10 cellular contexts compared by ENCODE assay signal in genomic region chr2:222993920-222994650, GRCh38. TPM values are rescaled to one million over a fixed set of nuclear protein-coding genes. Genes with fewer than 3 reads are reported as not detected.
DNase-seq lines count a peak whose midpoint lies in the region; ATAC-seq, FAIRE-seq and TF ChIP-seq lines count a peak whose summit lies in the region.
"Had no signal": no experiment of that assay in that cellular context is flagged by ENCODE, and none has a peak within 500 bp of the region (broad histone marks: within the 10 kb centered on the region; RNA-seq: fewer than 3 reads in every experiment).

No MANE protein-coding gene starts in this region.

- CTCF ChIA-PET in HepG2 (lab: Yijun Ruan, JAX; ENCODE audit: low intra/inter-chr PET ratio, low total read pairs) (no interaction called here), HEK293T (lab: Yijun Ruan, JAX) (no interaction called here)

- in situ Hi-C loops in HepG2 (cut with HindIII; ENCODE audit: extremely low pct_ligation_motif_present, low pct_unique_long_range_greater_than_20kb), result no loop called here
- in situ Hi-C loops in GM13977 (cut with MboI; ENCODE audit: low pct_unique_long_range_greater_than_20kb, low sequenced_read_pairs, unreplicated experiment), result no loop called here

- TF ChIP-seq EP300 in HepG2 (IDR thresholded peaks at IDR 0.05; ENCODE audit: low read depth in 2 of 2, low read length in 2 of 2) (no peak), HepG2 (CRISPR knock-in tag; IDR thresholded peaks at IDR 0.05; ENCODE audit: borderline replicate concordance) (no peak)

- H3K9me3 ChIP-seq in liver (ENCODE audit: control insufficient read depth in 4 of 4, low read length in 3 of 4), result peaks cover 0 to 1% (median 0%) of the 10 kb centered on the region in 4 donors
- H3K9me3 ChIP-seq in HepG2 (ENCODE audit: low read length), result no peaks in the 10 kb centered on the region
- no peaks in the 10 kb centered on the region for H3K9me3 ChIP-seq in esophagus squamous epithelium
- no peaks in the 10 kb centered on the region for H3K9me3 ChIP-seq in muscle layer of duodenum (ENCODE audit: control insufficient read depth in 1 of 2, low read length in 2 of 2)

- H3K27ac ChIP-seq in liver (ENCODE audit: low read depth in 1 of 2, low read length in 2 of 2) (peak overlapping the region; percentile 23 to 56), HepG2 (ENCODE audit: extremely low read length, insufficient read depth, low read length) (no peak overlapping the region), esophagus squamous epithelium (peak overlapping the region; percentile 37 to 86 (median 82)), muscle layer of duodenum (ENCODE audit: low read length) (peak overlapping the region; percentile 34)

- no peak for TF ChIP-seq CTCF in liver (IDR thresholded peaks at IDR 0.05; ENCODE audit: low read depth, low read length, missing input control)
- no peak for TF ChIP-seq CTCF in HepG2 (CRISPR knock-in tag; IDR thresholded peaks at IDR 0.05)
- no peak for TF ChIP-seq CTCF in esophagus squamous epithelium (IDR thresholded peaks at IDR 0.05)
- TF ChIP-seq CTCF in GM13977 (IDR thresholded peaks at IDR 0.05; ENCODE audit: extremely low read depth, insufficient read depth, missing control alignments), result no peak

- WGBS in liver, result 74% methylated on average over 8 of the region's 8 CpGs
- 17% methylated on average over 8 of the region's 8 CpGs for WGBS in HepG2 (ENCODE audit: low lambda C conversion rate)
- 47 to 59% methylated on average over 7 to 8 of the region's 8 CpGs for WGBS in esophagus squamous epithelium, 2 donors

- H3K4me1 ChIP-seq in liver (ENCODE audit: control insufficient read depth in 4 of 4, insufficient read depth in 4 of 4, low read length in 3 of 4) (no peaks in the 10 kb centered on the region), HepG2 (ENCODE audit: insufficient read depth, low read length) (no peaks in the 10 kb centered on the region), esophagus squamous epithelium (peaks cover 0 to 15% (median 0%) of the 10 kb centered on the region in 3 donors), muscle layer of duodenum (ENCODE audit: control insufficient read depth in 1 of 2, insufficient read depth in 2 of 2, low read length in 2 of 2) (peaks cover 0 to 14% of the 10 kb centered on the region in 2 donors)

- no peaks in the 10 kb centered on the region for H4K20me1 ChIP-seq in HepG2 (ENCODE audit: insufficient read depth, low read length)

- no peak for FAIRE-seq in HepG2 (lab: Jason Lieb, UNC)

- BruUV-seq in HepG2 (replicated peaks; lab: Mats Ljungman, UMichigan), result no TSS peak

- no peak for ATAC-seq in HepG2
- ATAC-seq in HG03159 (IDR thresholded peaks at IDR 0.05; ENCODE audit: unreplicated experiment), result no peak

- H3K36me3 ChIP-seq in liver (ENCODE audit: control insufficient read depth in 4 of 4, insufficient read depth in 3 of 4, low read depth in 1 of 4, low read length in 3 of 4) (no peaks in the 10 kb centered on the region), HepG2 (replicated peaks in 1 of 2; ENCODE audit: control insufficient read depth in 1 of 2, insufficient read depth in 2 of 2, low read length in 2 of 2) (no peaks in the 10 kb centered on the region), esophagus squamous epithelium (no peaks in the 10 kb centered on the region), muscle layer of duodenum (ENCODE audit: control insufficient read depth in 1 of 2, insufficient read depth in 2 of 2, low read length in 2 of 2) (no peaks in the 10 kb centered on the region)

- no peak overlapping the region for H3K9ac ChIP-seq in liver (ENCODE audit: low read depth in 1 of 2, low read length in 2 of 2)
- H3K9ac ChIP-seq in HepG2 (ENCODE audit: insufficient read depth, low read depth, low read length), result no peak overlapping the region

- DNase-seq in HepG2 (ENCODE audit: low spot score) (no peak), esophagus squamous epithelium (lab: John Stamatoyannopoulos, UW) (no peak), HEK293T (ENCODE audit: extremely low spot score) (no peak), GM13977 (ENCODE audit: low spot score) (no peak)
- no peak for DNase-seq in activated T-cell treated with anti-CD3 and anti-CD28 coated beads, Interleukin-2, amount 50 U/mL, for 1 hour
- DNase-seq: activated CD4-positive, alpha-beta T cell treated with anti-CD3 and anti-CD28 coated beads for 48 hours; CD8-positive, alpha-beta memory T cell had no signal

- no peaks in the 10 kb centered on the region for H3K79me2 ChIP-seq in HepG2 (ENCODE audit: insufficient read depth, low read length)

- H3K4me3 ChIP-seq in liver (ENCODE audit: low read depth in 1 of 3, low read length in 3 of 3), result no peak overlapping the region
- H3K4me3 ChIP-seq in HepG2 (replicated peaks in 1 of 3; ENCODE audit: insufficient read depth in 1 of 3, low read depth in 2 of 3, low read length in 3 of 3), result no peak overlapping the region
- no peak overlapping the region for H3K4me3 ChIP-seq in esophagus squamous epithelium
- peak overlapping the region in 1 of 2 donors; percentile 12 for H3K4me3 ChIP-seq in muscle layer of duodenum (ENCODE audit: low read depth in 1 of 2, low read length in 2 of 2)

- TF ChIP-seq RAD21 in liver (IDR thresholded peaks at IDR 0.05), result peak in 1 of 2 donors; percentile 27
- TF ChIP-seq RAD21 in HepG2 (CRISPR knock-in tag; IDR thresholded peaks at IDR 0.05), result no peak

- POLR2A ChIA-PET in HepG2 (lab: Yijun Ruan, JAX), result no interaction called here
- POLR2A ChIA-PET in HEK293T (lab: Yijun Ruan, JAX), result no interaction called here

- intact Hi-C loops in HepG2 (cut with micrococcal nuclease; ENCODE audit: unreplicated experiment) (no loop called here), esophagus squamous epithelium (cut with DNase I) (no loop called here)

- no peak overlapping the region for H3K4me2 ChIP-seq in HepG2 (ENCODE audit: low read depth, low read length)

- no peak for TF ChIP-seq POLR2A in HepG2 (IDR thresholded peaks at IDR 0.05; ENCODE audit: insufficient read depth in 1 of 2, low read depth in 2 of 2, low read length in 2 of 2)
- TF ChIP-seq POLR2A in esophagus squamous epithelium (IDR thresholded peaks at IDR 0.05), result no peak

- no peaks in the 10 kb centered on the region for H3K27me3 ChIP-seq in liver (ENCODE audit: control insufficient read depth in 4 of 4, insufficient read depth in 4 of 4, low read length in 3 of 4)
- 0 out of 5 replicates have a peak, but pooled peaks cover 0 to 4% of the 10 kb centered on the region in 2 experiments for H3K27me3 ChIP-seq in HepG2 (ENCODE audit: control insufficient read depth in 1 of 2, insufficient read depth in 2 of 2, low read length in 2 of 2)
- no peaks in the 10 kb centered on the region for H3K27me3 ChIP-seq in esophagus squamous epithelium
- no peaks in the 10 kb centered on the region for H3K27me3 ChIP-seq in muscle layer of duodenum (ENCODE audit: low read depth, low read length)

- H2AFZ ChIP-seq in HepG2 (ENCODE audit: low read length), result no peak overlapping the region

TF ChIP-seq in liver, 16 proteins besides CTCF, POLR2A, EP300 and RAD21 (continues in another document):
- TF ChIP-seq EGR1 (IDR thresholded peaks at IDR 0.05; ENCODE audit: low read depth in 2 of 2) (no peak), GABPA (IDR thresholded peaks at IDR 0.05 in 1 of 2, conservative IDR thresholded peaks at IDR 0.05 in 1 of 2) (no peak), SP1 (IDR thresholded peaks at IDR 0.05) (peak; percentile 58), HNF4A (conservative IDR thresholded peaks at IDR 0.05) (no peak)

TF ChIP-seq in HepG2, 621 proteins besides CTCF, POLR2A, EP300 and RAD21 (continues in another document):
- TF ChIP-seq ATF4 (CRISPR knock-in tag; IDR thresholded peaks at IDR 0.05), result 0 out of 4 replicates have a peak, but pooled peaks of 1 of the 2 experiments have one; percentile 50

TF ChIP-seq in HEK293T, 16 proteins besides CTCF, POLR2A, EP300 and RAD21:
- no peak for TF ChIP-seq FOXK2 (IDR thresholded peaks at IDR 0.05)
- no peak for TF ChIP-seq BHLHE40 (IDR thresholded peaks at IDR 0.05; ENCODE audit: borderline replicate concordance)
- no peak for TF ChIP-seq ZNF384 (IDR thresholded peaks at IDR 0.05)
- no peak for TF ChIP-seq FOXM1 (IDR thresholded peaks at IDR 0.05; ENCODE audit: borderline replicate concordance)
- TF ChIP-seq NFRKB (IDR thresholded peaks at IDR 0.05), result no peak
- TF ChIP-seq FOXA1 (IDR thresholded peaks at IDR 0.05), result no peak
- TF ChIP-seq ARNT (IDR thresholded peaks at IDR 0.05), result no peak
- TF ChIP-seq TARDBP (IDR thresholded peaks at IDR 0.05), result no peak
- TF ChIP-seq LEF1 (IDR thresholded peaks at IDR 0.05; ENCODE audit: borderline replicate concordance), result no peak
- TF ChIP-seq SP1 (IDR thresholded peaks at IDR 0.05), result no peak

RNA-seq across cellular contexts. Expression of gene KCNE4, which starts 57.9 kb away (rescaled TPM):
- under 1 TPM; 0.28 to 0.33 TPM for total RNA-seq in liver
- under 1 TPM; 0.19 to 0.42 TPM for polyA plus RNA-seq in liver
- not detected in 2 replicates for total RNA-seq in HepG2 (2016; rRNA removed; fragmentation: Illumina TruSeq; extraction: Trizol)
- not detected in 2 replicates for total RNA-seq in HepG2 (2016; cell fraction: cytosol; rRNA removed; fragmentation: Illumina TruSeq; extraction: Trizol; ENCODE audit: low read depth)
- total RNA-seq in HepG2 (2016; cell fraction: insoluble cytoplasmic fraction; rRNA removed; fragmentation: Illumina TruSeq; extraction: Trizol), result not detected in 2 replicates
- 0.15 TPM in 1 of 2 replicates, not detected in the other for total RNA-seq in HepG2 (2016; cell fraction: membrane; rRNA removed; fragmentation: Illumina TruSeq; extraction: Trizol)
- total RNA-seq in HepG2 (2016; cell fraction: nucleus; rRNA removed; fragmentation: Illumina TruSeq; extraction: Trizol), result not detected in 2 replicates
- not detected in 2 replicates for polyA plus RNA-seq in HepG2 (2011; rRNA removed)
- polyA plus RNA-seq in HepG2 (2011; cell fraction: cytosol; rRNA removed), result 0.01 TPM in 1 of 2 replicates, not detected in the other
- polyA plus RNA-seq in HepG2 (2011; cell fraction: nucleus; rRNA removed), result not detected in 2 replicates
- polyA plus RNA-seq in HepG2 (2012), result not detected in 2 replicates
- polyA plus RNA-seq in HepG2 (2016; cell fraction: cytosol; fragmentation: Illumina TruSeq; extraction: Trizol; ENCODE audit: low read depth), result not detected in 2 replicates
- polyA plus RNA-seq in HepG2 (2016; cell fraction: insoluble cytoplasmic fraction; fragmentation: Illumina TruSeq; extraction: Trizol; ENCODE audit: low read depth), result not detected in 2 replicates
- polyA plus RNA-seq in HepG2 (2016; cell fraction: membrane; fragmentation: Illumina TruSeq; extraction: Trizol; ENCODE audit: low read depth), result not detected in 2 replicates
- polyA plus RNA-seq in HepG2 (2016; cell fraction: nucleus; fragmentation: Illumina TruSeq; extraction: Trizol; ENCODE audit: insufficient read depth, low read depth), result not detected in 2 replicates
- polyA minus RNA-seq in HepG2 (2011; rRNA and poly(A)+ RNA removed; ENCODE audit: low replicate concordance), result not detected in 2 replicates
- not detected in 2 replicates for polyA minus RNA-seq in HepG2 (2011; cell fraction: cytosol; rRNA and poly(A)+ RNA removed)
- polyA minus RNA-seq in HepG2 (2011; cell fraction: nucleus; rRNA and poly(A)+ RNA removed), result not detected in 2 replicates
- under 1 TPM; 0.26 to 0.76 (median 0.35) TPM for total RNA-seq in esophagus squamous epithelium
- total RNA-seq: CD8-positive, alpha-beta memory T cell had no signal
- polyA plus RNA-seq: CD8-positive, alpha-beta memory T cell had no signal
